In the genomic region with DNA sequence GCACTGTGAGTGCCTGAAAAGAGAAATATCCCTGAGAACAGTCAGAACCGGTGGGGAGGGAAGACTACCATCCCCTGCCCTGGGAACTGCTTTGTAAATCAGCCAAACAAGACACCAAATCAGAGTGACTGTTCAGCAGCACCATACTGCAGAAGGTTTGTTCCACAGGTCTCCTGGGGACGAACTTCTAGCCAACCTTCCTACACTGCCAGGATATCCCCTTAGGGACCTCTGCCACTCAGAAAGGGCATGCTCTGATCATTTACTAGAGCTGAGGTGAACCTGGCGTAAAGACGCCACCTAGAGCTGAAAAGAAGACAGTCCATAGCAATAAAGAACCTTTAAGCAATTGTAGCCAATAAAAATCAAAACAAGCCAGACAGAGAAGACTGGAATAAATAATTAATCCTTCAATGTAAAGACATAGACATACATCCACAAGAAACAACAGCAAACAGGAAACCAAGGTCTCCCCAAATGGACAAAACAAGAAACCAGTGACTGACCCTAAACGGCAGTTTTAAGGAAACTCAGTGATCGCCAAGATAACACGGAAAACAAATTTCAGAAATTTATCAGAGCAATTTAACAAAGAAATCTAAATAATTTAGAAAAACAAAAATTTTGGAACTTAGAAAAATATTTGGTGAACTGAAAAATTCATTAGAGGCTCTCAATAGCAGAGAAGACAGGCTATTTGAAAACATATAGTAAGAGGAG, we compare ENCODE assay signal across 8 cellular contexts.
A peak's percentile ranks its signal among the peaks of the same experiment; 100 is the strongest.
DNase-seq lines count a peak whose midpoint lies in the region; ATAC-seq and TF ChIP-seq lines count a peak whose summit lies in the region.

No MANE protein-coding gene starts in this region.

- TF ChIP-seq CTCF in neural crest cell (conservative IDR thresholded peaks at IDR 0.05) (peak; percentile 67), ovary (IDR thresholded peaks at IDR 0.05) (no peak)

- H3K27me3 Mint-ChIP-seq in neural crest cell (ENCODE audit: low read depth) = no peaks in the 10 kb centered on the region

- no peaks in the 10 kb centered on the region for H4K20me1 ChIP-seq in BLaER1

- H3K36me3 ChIP-seq in BLaER1 = no peaks in the 10 kb centered on the region
- no peaks in the 10 kb centered on the region for H3K36me3 ChIP-seq in ovary

- H3K4me3 ChIP-seq in BLaER1 = no peak overlapping the region
- no peak overlapping the region for H3K4me3 ChIP-seq in ovary

- WGBS in ovary, 3 donors = 73 to 74% (median 73%) methylated on average over 7 of the region's 7 CpGs

- no peak for TF ChIP-seq EP300 in ovary (IDR thresholded peaks at IDR 0.05)

- H3K4me3 Mint-ChIP-seq in neural crest cell = no peak overlapping the region

- H3K9me3 ChIP-seq in BLaER1 (peaks cover 9% of the 10 kb centered on the region), ovary (no peaks in the 10 kb centered on the region)

- peaks cover 2% of the 10 kb centered on the region for H3K9me3 Mint-ChIP-seq in neural crest cell

- no peak overlapping the region for H3K27ac Mint-ChIP-seq in neural crest cell (ENCODE audit: unreplicated experiment)

- DNase-seq in NCI-H526 treated with DMSO at 0.1 percent for 48 hours (lab: John Stamatoyannopoulos, UW) (peak; percentile 73), epidermal melanocyte (ENCODE audit: insufficient read length, low spot score) (peak; percentile 26), neural crest cell (ENCODE audit: low read depth, low spot score) (no peak), ovary (no peak)
- DNase-seq in activated CD4-positive, alpha-beta T cell treated with anti-CD3 and anti-CD28 coated beads, Interleukin-2, amount 50 U/mL, for 24 hours (ENCODE audit: low read depth in 1 of 2, low spot score in 1 of 2) = peak; percentile 29 to 49

- peaks cover 10% of the 10 kb centered on the region for H3K4me1 ChIP-seq in BLaER1
- H3K4me1 ChIP-seq in ovary (ENCODE audit: insufficient read depth) = no peaks in the 10 kb centered on the region

- no peak overlapping the region for H3K9ac ChIP-seq in BLaER1

- no peaks in the 10 kb centered on the region for H3K4me1 Mint-ChIP-seq in neural crest cell

- no peaks in the 10 kb centered on the region for H3K36me3 Mint-ChIP-seq in neural crest cell (ENCODE audit: low read depth)

- peak overlapping the region; percentile 50 for H3K4me2 ChIP-seq in BLaER1

- intact Hi-C loops in ovary (cut with DNase I) = no loop called here

- peak; percentile 78 for ATAC-seq in GM19025 (IDR thresholded peaks at IDR 0.05; ENCODE audit: low read depth, unreplicated experiment)
- peak; percentile 89 for ATAC-seq in HG03175 (IDR thresholded peaks at IDR 0.05; ENCODE audit: unreplicated experiment)

- no peaks in the 10 kb centered on the region for H3K27me3 ChIP-seq in BLaER1
- no peaks in the 10 kb centered on the region for H3K27me3 ChIP-seq in ovary

- TF ChIP-seq POLR2A in ovary (IDR thresholded peaks at IDR 0.05) = no peak

- no peak overlapping the region for H3K27ac ChIP-seq in BLaER1
- H3K27ac ChIP-seq in ovary = no peak overlapping the region

Comparison
In these comparisons a context has a peak if more than half of its experiments do, and no peak if none do; other contexts are left out.
1. DNase-seq: peak in NCI-H526 treated with DMSO at 0.1 percent for 48 hours (single experiment), activated CD4-positive, alpha-beta T cell treated with anti-CD3 and anti-CD28 coated beads, Interleukin-2, amount 50 U/mL, for 24 hours (2 of 2) and epidermal melanocyte (single experiment); none in neural crest cell (single experiment) and ovary (0 of 5).